ENCODE assay signal across 19 cellular contexts in the genomic region with DNA sequence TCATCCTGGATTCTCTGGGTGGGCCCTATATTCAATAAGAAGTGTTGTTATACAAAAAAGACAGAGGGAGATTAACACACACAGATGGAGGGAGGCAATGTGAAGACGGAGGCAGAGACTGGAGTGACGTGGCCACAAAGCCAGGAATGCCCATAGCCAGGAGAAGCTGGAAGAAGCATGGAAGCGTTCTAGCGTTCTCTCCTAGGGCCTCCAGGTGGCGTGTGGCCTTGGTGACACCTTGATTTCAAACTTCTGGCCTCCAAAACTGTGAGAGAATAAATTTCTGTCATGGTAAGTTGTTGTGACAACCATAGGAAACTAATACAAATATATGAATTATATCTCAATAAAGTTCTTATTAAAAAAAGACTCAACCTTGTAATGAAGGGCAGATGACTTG. TPM values are rescaled to one million over a fixed set of nuclear protein-coding genes. Genes with fewer than 3 reads are reported as not detected.
A peak's percentile ranks its signal among the peaks of the same experiment; 100 is the strongest.
DNase-seq lines count a peak whose midpoint lies in the region; FAIRE-seq and TF ChIP-seq lines count a peak whose summit lies in the region.
"Had no signal": no experiment of that assay in that cellular context is flagged by ENCODE, and none has a peak within 500 bp of the region (broad histone marks: within the 10 kb centered on the region; RNA-seq: fewer than 3 reads in every experiment).

No MANE protein-coding gene starts in this region.

- H3K4me1 ChIP-seq in H9 (ENCODE audit: insufficient read depth, low read length) (no peaks in the 10 kb centered on the region), astrocyte (ENCODE audit: insufficient read depth, low read length) (no peaks in the 10 kb centered on the region)

- no peak overlapping the region for H3K23ac ChIP-seq in H9 (ENCODE audit: insufficient read length, low read depth, low read length)

- no peak overlapping the region for H3K27ac ChIP-seq in H9 (ENCODE audit: insufficient read length, low read depth, low read length)
- no peak overlapping the region for H3K27ac ChIP-seq in astrocyte (ENCODE audit: low read depth, low read length)
- H3K27ac ChIP-seq: cardiac muscle cell, gastroesophageal sphincter, HL-60, thoracic aorta had no signal

- no peak for FAIRE-seq in astrocyte (lab: Jason Lieb, UNC)

- no peak overlapping the region for H3K9ac ChIP-seq in H9 (ENCODE audit: extremely low read depth, insufficient read length, low read length)
- no peak overlapping the region for H3K9ac ChIP-seq in astrocyte (ENCODE audit: low read length)

- H3K27me3 ChIP-seq in BJ (ENCODE audit: control insufficient read depth, insufficient read depth, low read length): no peaks in the 10 kb centered on the region
- no peaks in the 10 kb centered on the region for H3K27me3 ChIP-seq in H9 (ENCODE audit: insufficient read depth, low read length)
- H3K27me3 ChIP-seq in astrocyte (ENCODE audit: insufficient read depth, low read length): no peaks in the 10 kb centered on the region
- H3K27me3 ChIP-seq: cardiac muscle cell, gastroesophageal sphincter had no signal

- H3K9me3 Mint-ChIP-seq in H9: no peaks in the 10 kb centered on the region
- H3K9me3 Mint-ChIP-seq in astrocyte (ENCODE audit: unreplicated experiment): no peaks in the 10 kb centered on the region
- no peaks in the 10 kb centered on the region for H3K9me3 Mint-ChIP-seq in glutamatergic neuron (ENCODE audit: unreplicated experiment)

- H4K8ac ChIP-seq in H9 (replicated peaks; ENCODE audit: insufficient read length, low read depth, low read length): no peak overlapping the region

- H3K56ac ChIP-seq in H9 (ENCODE audit: insufficient read length, low read depth, low read length): no peak overlapping the region

- in situ Hi-C loops in ACHN (cut with HindIII; ENCODE audit: low pct_ligation_motif_present, low pct_unique_long_range_greater_than_20kb, low sequenced_read_pairs): no loop called here

- H3K27ac Mint-ChIP-seq in H9 (no peak overlapping the region), astrocyte (ENCODE audit: unreplicated experiment) (no peak overlapping the region), glutamatergic neuron (ENCODE audit: unreplicated experiment) (no peak overlapping the region)
- H3K27ac Mint-ChIP-seq: activated CD4-positive, alpha-beta T cell treated with anti-CD3 and anti-CD28 coated beads for 36 hours; activated naive CD4-positive, alpha-beta T cell treated with anti-CD3 and anti-CD28 coated beads, Interleukin-2, amount 50 U/mL, for 24 hours had no signal

- no peak overlapping the region for H2BK120ac ChIP-seq in H9 (ENCODE audit: low read depth, low read length, poor library complexity, severe bottlenecking)

- H3T11ph ChIP-seq in H9 (ENCODE audit: low read length): no peak overlapping the region

- H4K91ac ChIP-seq in H9 (ENCODE audit: insufficient read length, low read depth, low read length): no peak overlapping the region

- H3K36me3 Mint-ChIP-seq in H9 (ENCODE audit: insufficient read depth in 1 of 3, low read depth in 3 of 3): peaks cover 0 to 1% (median 0%) of the 10 kb centered on the region in 3 experiments; a peak in 1 of 7 replicates
- H3K36me3 Mint-ChIP-seq in astrocyte (ENCODE audit: low read depth, unreplicated experiment): no peaks in the 10 kb centered on the region
- no peaks in the 10 kb centered on the region for H3K36me3 Mint-ChIP-seq in glutamatergic neuron (ENCODE audit: unreplicated experiment)
- H3K36me3 Mint-ChIP-seq: activated naive CD4-positive, alpha-beta T cell treated with anti-CD3 and anti-CD28 coated beads, Interleukin-2, amount 50 U/mL, for 24 hours had no signal

- no peak overlapping the region for H2BK5ac ChIP-seq in H9 (ENCODE audit: insufficient read length, low read length)

- no peak for TF ChIP-seq POLR2A in lower leg skin (IDR thresholded peaks at IDR 0.05)

- no CpG with 5 or more reads among the region's 5 CpGs for WGBS in H9 (ENCODE audit: extremely low coverage, insufficient read length, low lambda C conversion rate)
- 84 to 89% methylated on average over 5 of the region's 5 CpGs for WGBS in lower leg skin, 2 donors

- intact Hi-C loops in lower leg skin (cut with DNase I; ENCODE audit: low total_unique reads): loop anchor here (5.0 kb wide), 1 partner anchor 1650 kb away; no protein-coding TSS in a partner anchor

- H4K20me1 ChIP-seq in H9 (ENCODE audit: control insufficient read depth, insufficient read depth, insufficient read length) (no peaks in the 10 kb centered on the region), astrocyte (ENCODE audit: insufficient read depth, low read length) (no peaks in the 10 kb centered on the region)

- CTCF ChIA-PET in BJ (lab: Yijun Ruan, JAX): interaction anchor here (2.3 kb wide), 1 partner anchor 155 kb away, joined by 5 read pairs; no protein-coding TSS in a partner anchor

- no peak overlapping the region for H2BK12ac ChIP-seq in H9 (ENCODE audit: insufficient read length, low read depth, low read length)

- no peak overlapping the region for H3K14ac ChIP-seq in H9 (ENCODE audit: insufficient read depth, low read length)

- H2AK5ac ChIP-seq in H9 (ENCODE audit: insufficient read length, low read length): no peak overlapping the region

- H3K9me3 ChIP-seq in H9 (ENCODE audit: control insufficient read depth, low read depth, low read length) (no peaks in the 10 kb centered on the region), astrocyte (ENCODE audit: insufficient read depth, low read depth, low read length) (no peaks in the 10 kb centered on the region)
- H3K9me3 ChIP-seq: gastroesophageal sphincter, thoracic aorta had no signal

- no peak overlapping the region for H3K4me3 Mint-ChIP-seq in H9
- no peak overlapping the region for H3K4me3 Mint-ChIP-seq in astrocyte (ENCODE audit: unreplicated experiment)
- H3K4me3 Mint-ChIP-seq in glutamatergic neuron (ENCODE audit: unreplicated experiment): no peak overlapping the region
- H3K4me3 Mint-ChIP-seq: activated CD4-positive, alpha-beta T cell treated with anti-CD3 and anti-CD28 coated beads for 36 hours; activated naive CD4-positive, alpha-beta T cell treated with anti-CD3 and anti-CD28 coated beads, Interleukin-2, amount 50 U/mL, for 24 hours had no signal

- POLR2A ChIA-PET in BJ (lab: Charles Lee): no interaction called here

- H3K18ac ChIP-seq in H9 (ENCODE audit: insufficient read length, low read depth, low read length): no peak overlapping the region

- H3K27me3 Mint-ChIP-seq in H9 (ENCODE audit: low read depth) (no peaks in the 10 kb centered on the region), astrocyte (ENCODE audit: low read depth, unreplicated experiment) (no peaks in the 10 kb centered on the region), glutamatergic neuron (ENCODE audit: unreplicated experiment) (no peaks in the 10 kb centered on the region)

- H3K79me1 ChIP-seq in H9 (ENCODE audit: insufficient read depth, low read depth, low read length, poor library complexity, severe bottlenecking): no peaks in the 10 kb centered on the region

- no peak overlapping the region for H3K4me3 ChIP-seq in BJ (ENCODE audit: low read depth, low read length)
- no peak overlapping the region for H3K4me3 ChIP-seq in astrocyte (ENCODE audit: insufficient read depth, low read depth, low read length)
- H3K4me3 ChIP-seq in lower leg skin (ENCODE audit: low read depth, poor library complexity, severe bottlenecking): no peak overlapping the region
- H3K4me3 ChIP-seq: cardiac muscle cell, gastroesophageal sphincter, thoracic aorta had no signal

- H3K36me3 ChIP-seq in BJ (ENCODE audit: control insufficient read depth, insufficient read depth, low read length) (no peaks in the 10 kb centered on the region), astrocyte (ENCODE audit: insufficient read depth, low read length) (peaks cover 3% of the 10 kb centered on the region)
- H3K36me3 ChIP-seq: cardiac muscle cell, gastroesophageal sphincter, thoracic aorta had no signal

- H2AFZ ChIP-seq in H9 (ENCODE audit: low read length) (no peak overlapping the region), astrocyte (ENCODE audit: low read depth, low read length) (no peak overlapping the region)

- H2BK15ac ChIP-seq in H9 (ENCODE audit: low read depth, low read length): no peak overlapping the region

- no peak overlapping the region for H2BK20ac ChIP-seq in H9 (ENCODE audit: low read depth, low read length, poor library complexity, severe bottlenecking)

- no peak overlapping the region for H4K5ac ChIP-seq in H9 (ENCODE audit: insufficient read length, low read depth, low read length)

- DNase-seq in BJ (ENCODE audit: low read depth) (no peak), H9 (peak; percentile 50), astrocyte (ENCODE audit: low read depth) (no peak), lung microvascular endothelial cell (ENCODE audit: low read depth in 2 of 2) (peak; percentile 30 to 44), ACHN (no peak), DMS79 treated with DMSO at 0.1 percent for 48 hours (lab: John Stamatoyannopoulos, UW) (no peak), glutamatergic neuron (no peak), lower leg skin (ENCODE audit: low spot score in 2 of 2) (no peak)
- DNase-seq: activated CD4-positive, alpha-beta T cell treated with anti-CD3 and anti-CD28 coated beads for 36 hours; NCI-H187 treated with DMSO at 0.1 percent for 48 hours; NCI-H526; right cardiac atrium; stimulated activated CD4-positive, alpha-beta T cell treated with anti-CD3 and anti-CD28 coated beads, Interleukin-2, amount 100 ng/mL, for 48 hours; T-helper 2 cell had no signal

- TF ChIP-seq CTCF in BJ (IDR thresholded peaks at IDR 0.05; ENCODE audit: insufficient read depth, low read depth, low read length) (0 out of 2 replicates have a peak, but pooled peaks have one; percentile 15), H9 (conservative IDR thresholded peaks at IDR 0.05) (peak; percentile 73), astrocyte (IDR thresholded peaks at IDR 0.05; ENCODE audit: insufficient read depth, low read depth, low read length) (peak; percentile 6), glutamatergic neuron (IDR thresholded peaks at IDR 0.05; ENCODE audit: partially characterized antibody, unreplicated experiment) (no peak), lower leg skin (IDR thresholded peaks at IDR 0.05) (no peak)

- H3K23me2 ChIP-seq in H9 (ENCODE audit: insufficient read length, low read depth, low read length, poor library complexity, severe bottlenecking): no peaks in the 10 kb centered on the region

- no peak overlapping the region for H3K4ac ChIP-seq in H9 (ENCODE audit: low read depth, low read length)

- H3K4me1 Mint-ChIP-seq in H9: no peaks in the 10 kb centered on the region
- peaks cover 7% of the 10 kb centered on the region for H3K4me1 Mint-ChIP-seq in astrocyte (ENCODE audit: low read depth, unreplicated experiment)
- H3K4me1 Mint-ChIP-seq in glutamatergic neuron (ENCODE audit: low read depth, unreplicated experiment): no peaks in the 10 kb centered on the region
- H3K4me1 Mint-ChIP-seq: activated CD4-positive, alpha-beta T cell treated with anti-CD3 and anti-CD28 coated beads for 36 hours; activated naive CD4-positive, alpha-beta T cell treated with anti-CD3 and anti-CD28 coated beads, Interleukin-2, amount 50 U/mL, for 24 hours had no signal

- H3K79me2 ChIP-seq in H9 (ENCODE audit: insufficient read depth, low read length) (no peaks in the 10 kb centered on the region), astrocyte (ENCODE audit: insufficient read depth, low read length) (no peaks in the 10 kb centered on the region)

- no peak overlapping the region for H3K4me2 ChIP-seq in H9 (ENCODE audit: insufficient read depth, insufficient read length, low read length)
- no peak overlapping the region for H3K4me2 ChIP-seq in astrocyte (ENCODE audit: low read length)

RNA-seq across cellular contexts. Expression of a gene that starts 21.3 kb away (rescaled TPM):
- 3,704 and 6,610 TPM in 2 replicates for polyA plus RNA-seq in BJ (2011; rRNA removed)
- 19,882 and 20,500 TPM in 2 replicates for polyA minus RNA-seq in BJ (2011; rRNA and poly(A)+ RNA removed)
- total RNA-seq in H9 (2021): 67.7 and 72.1 TPM in 2 replicates
- 720 and 820 TPM in 2 replicates for total RNA-seq in astrocyte
- total RNA-seq in lung microvascular endothelial cell: 3,460 and 6,737 TPM in 2 replicates
- total RNA-seq in glutamatergic neuron (ENCODE audit: unreplicated experiment): 0.83 TPM
- 100 to 1,000 TPM in 2 of 4 donors, 10 to 100 TPM in 2; 84.7 to 158 (median 103) TPM for total RNA-seq in lower leg skin

Comparison
In these comparisons a context has a peak if more than half of its experiments do, and no peak if none do; other contexts are left out.
1. DNase-seq: peak in H9 (single experiment) and lung microvascular endothelial cell (2 of 2); none in BJ (single experiment), astrocyte (single experiment), ACHN (single experiment), DMS79 treated with DMSO at 0.1 percent for 48 hours (single experiment), glutamatergic neuron (single experiment) and lower leg skin (0 of 2).
2. CTCF ChIP-seq: peak in BJ (single experiment), H9 (single experiment) and astrocyte (single experiment); none in glutamatergic neuron (single experiment) and lower leg skin (0 of 3).
3. RNA of a gene that starts 21.3 kb away (total RNA-seq): 3,460 to 6,737 TPM in lung microvascular endothelial cell, 720 to 820 TPM in astrocyte, 84.7 to 158 TPM in lower leg skin and 67.7 to 72.1 TPM in H9; 0.83 TPM in glutamatergic neuron (single experiment); every median in the first group is over 10 times any median in the second.